Comparison of ENCODE assay signal across 24 cellular contexts in genomic region chr1:20652300-20652699, GRCh38.
"Had no signal": no experiment of that assay in that cellular context is flagged by ENCODE, and none has a peak within 500 bp of the region (broad histone marks: within the 10 kb centered on the region; RNA-seq: fewer than 3 reads in every experiment).

No MANE protein-coding gene starts in this region.

- ATAC-seq: activated CD8-positive, alpha-beta memory T cell treated with anti-CD3 and anti-CD28 coated beads, Interleukin-2, amount 10 ng/mL, durations not matched to agents 7 days and 5 days; T-helper 17 cell; WTC11 had no signal

- H3K27me3 Mint-ChIP-seq: activated CD8-positive, alpha-beta memory T cell treated with anti-CD3 and anti-CD28 coated beads, Interleukin-2, amount 10 ng/mL, durations not matched to agents 7 days and 5 days; activated naive CD4-positive, alpha-beta T cell treated with anti-CD3 and anti-CD28 coated beads, Interleukin-2, amount 10 ng/mL, durations not matched to agents 7 days and 5 days; activated naive CD8-positive, alpha-beta T cell treated with anti-CD3 and anti-CD28 coated beads for 36 hours; T-helper 17 cell had no signal

- H3K4me1 Mint-ChIP-seq: WTC11 had no signal

- DNase-seq: activated CD4-positive, alpha-beta T cell treated with anti-CD3 and anti-CD28 coated beads for 48 hours; activated CD4-positive, alpha-beta T cell treated with anti-CD3 and anti-CD28 coated beads, Interleukin-2, amount 50 U/mL, for 48 hours; activated CD4-positive, CD25-positive, alpha-beta regulatory T cell treated with anti-CD3 and anti-CD28 coated beads, Interleukin-2, amount 50 U/mL, for 72 hours; activated CD8-positive, alpha-beta memory T cell treated with anti-CD3 and anti-CD28 coated beads, Interleukin-2, amount 10 ng/mL, durations not matched to agents 7 days and 5 days; activated gamma-delta T cell treated with Interleukin-2 at 50 U/mL for 16 hours; activated naive CD4-positive, alpha-beta T cell treated with anti-CD3 and anti-CD28 coated beads, Interleukin-2, amount 10 ng/mL, durations not matched to agents 7 days and 5 days; activated naive CD8-positive, alpha-beta T cell treated with anti-CD3 and anti-CD28 coated beads for 36 hours; activated T-cell treated with anti-CD3 and anti-CD28 coated beads, Interleukin-2, amount 50 U/mL, for 48 hours; cerebellar nuclear complex; KBM-7; MV-4-11; NCI-H1092 treated with DMSO at 0.1 percent for 48 hours; NCI-H1417 treated with DMSO at 0.1 percent for 48 hours; NCI-H1694 treated with DMSO at 0.1 percent for 48 hours; NCI-H2029 treated with DMSO at 0.1 percent for 48 hours; NCI-H345; NCI-H510A; NCI-H69; NK-92 treated with Interleukin-12 subunit alpha and Interleukin-12 subunit beta, amount 100 ng/mL, for 24 hours; SIG-M5; T-helper 17 cell; T-helper 9 cell had no signal

- H3K9me3 Mint-ChIP-seq: activated naive CD4-positive, alpha-beta T cell treated with anti-CD3 and anti-CD28 coated beads, Interleukin-2, amount 10 ng/mL, durations not matched to agents 7 days and 5 days; activated naive CD8-positive, alpha-beta T cell treated with anti-CD3 and anti-CD28 coated beads for 36 hours; activated T-helper 2 cell treated with anti-CD3 and anti-CD28 coated beads, Interferon-gamma antibody, Interleukin-2, Interleukin-4, amounts not matched to agents 10 μg/mL and 5 μg/mL and 100 μg/mL, durations not matched to agents 14 hours and 24 hours and 36 hours; WTC11 had no signal

- H3K4me3 Mint-ChIP-seq: activated CD8-positive, alpha-beta memory T cell treated with anti-CD3 and anti-CD28 coated beads, Interleukin-2, amount 10 ng/mL, durations not matched to agents 7 days and 5 days; activated naive CD4-positive, alpha-beta T cell treated with anti-CD3 and anti-CD28 coated beads, Interleukin-2, amount 10 ng/mL, durations not matched to agents 7 days and 5 days; activated naive CD8-positive, alpha-beta T cell treated with anti-CD3 and anti-CD28 coated beads for 36 hours; WTC11 had no signal

- H3K27ac Mint-ChIP-seq: activated CD8-positive, alpha-beta memory T cell treated with anti-CD3 and anti-CD28 coated beads, Interleukin-2, amount 10 ng/mL, durations not matched to agents 7 days and 5 days; activated naive CD4-positive, alpha-beta T cell treated with anti-CD3 and anti-CD28 coated beads, Interleukin-2, amount 10 ng/mL, durations not matched to agents 7 days and 5 days; activated naive CD8-positive, alpha-beta T cell treated with anti-CD3 and anti-CD28 coated beads for 36 hours; activated T-helper 2 cell treated with anti-CD3 and anti-CD28 coated beads, Interferon-gamma antibody, Interleukin-2, Interleukin-4, amounts not matched to agents 10 μg/mL and 5 μg/mL and 100 μg/mL, durations not matched to agents 14 hours and 24 hours and 36 hours; WTC11 had no signal
